In genomic region chr12:49422038-49422575, GRCh38 we compare ENCODE assay signal across 25 cellular contexts.
"Had no signal": no experiment of that assay in that cellular context is flagged by ENCODE, and none has a peak within 500 bp of the region (broad histone marks: within the 10 kb centered on the region; RNA-seq: fewer than 3 reads in every experiment).

No MANE protein-coding gene starts in this region.

- H3K4me3 ChIP-seq: esophagus muscularis mucosa, gastrocnemius medialis, lung, testis, uterus had no signal

- ATAC-seq: gastrocnemius medialis; natural killer cell; stimulated activated naive B cell treated with anti-CD40 and anti-IgM and Interleukin-4, amounts not matched to agents 10 μg/mL and 1 μg/mL and 100 μg/mL, for 72 hours had no signal

- H3K27ac Mint-ChIP-seq: activated CD4-positive, alpha-beta memory T cell treated with anti-CD3 and anti-CD28 coated beads for 36 hours; activated naive CD4-positive, alpha-beta T cell treated with anti-CD3 and anti-CD28 coated beads, Interleukin-2, amount 50 U/mL, for 24 hours; brain; natural killer cell; stimulated activated naive B cell treated with anti-CD40 and anti-IgM and Interleukin-4, amounts not matched to agents 10 μg/mL and 1 μg/mL and 100 μg/mL, for 72 hours had no signal

- H3K4me3 Mint-ChIP-seq: activated CD4-positive, alpha-beta memory T cell treated with anti-CD3 and anti-CD28 coated beads for 36 hours; activated naive CD4-positive, alpha-beta T cell treated with anti-CD3 and anti-CD28 coated beads, Interleukin-2, amount 50 U/mL, for 24 hours; brain; natural killer cell; stimulated activated naive B cell treated with anti-CD40 and anti-IgM and Interleukin-4, amounts not matched to agents 10 μg/mL and 1 μg/mL and 100 μg/mL, for 72 hours had no signal

- H3K36me3 Mint-ChIP-seq: natural killer cell had no signal

- H3K27me3 Mint-ChIP-seq: activated CD4-positive, alpha-beta memory T cell treated with anti-CD3 and anti-CD28 coated beads for 36 hours; activated naive CD4-positive, alpha-beta T cell treated with anti-CD3 and anti-CD28 coated beads, Interleukin-2, amount 50 U/mL, for 24 hours; brain; stimulated activated naive B cell treated with anti-CD40 and anti-IgM and Interleukin-4, amounts not matched to agents 10 μg/mL and 1 μg/mL and 100 μg/mL, for 72 hours had no signal

- H3K36me3 ChIP-seq: uterus had no signal

- DNase-seq: activated CD4-positive, alpha-beta memory T cell treated with anti-CD3 and anti-CD28 coated beads for 36 hours; activated CD4-positive, alpha-beta T cell treated with anti-CD3 and anti-CD28 coated beads for 48 hours; activated effector memory CD4-positive, alpha-beta T cell treated with Interleukin-2 at 50 U/mL for 16 hours; activated T-cell treated with anti-CD3 and anti-CD28 coated beads, Interleukin-2, amount 50 U/mL, for 48 hours; aorta; caudate nucleus; dermis blood vessel endothelial cell; effector CD8-positive, alpha-beta T cell; gastrocnemius medialis; head of caudate nucleus; kidney; midbrain; natural killer cell; retina; stimulated activated CD4-positive, alpha-beta T cell treated with anti-CD3 and anti-CD28 coated beads, Interleukin-2, amount 100 ng/mL, for 48 hours; stimulated activated CD8-positive, alpha-beta memory T cell treated with anti-CD3 and anti-CD28 coated beads, Interleukin-4, amount 100 ng/mL, for 48 hours; stimulated activated naive B cell treated with anti-CD40 and anti-IgM and Interleukin-4, amounts not matched to agents 10 μg/mL and 1 μg/mL and 100 μg/mL, for 72 hours; T-helper 1 cell; testis; trophoblast cell; uterus had no signal

- H3K4me1 ChIP-seq: testis, uterus had no signal

- H3K9me3 Mint-ChIP-seq: activated CD4-positive, alpha-beta memory T cell treated with anti-CD3 and anti-CD28 coated beads for 36 hours; activated naive CD4-positive, alpha-beta T cell treated with anti-CD3 and anti-CD28 coated beads, Interleukin-2, amount 50 U/mL, for 24 hours; natural killer cell; stimulated activated naive B cell treated with anti-CD40 and anti-IgM and Interleukin-4, amounts not matched to agents 10 μg/mL and 1 μg/mL and 100 μg/mL, for 72 hours had no signal

- H3K9me3 ChIP-seq: esophagus muscularis mucosa, gastrocnemius medialis, testis, uterus had no signal

- H3K27me3 ChIP-seq: esophagus muscularis mucosa, gastrocnemius medialis, testis, uterus had no signal

- H3K4me1 Mint-ChIP-seq: activated naive CD4-positive, alpha-beta T cell treated with anti-CD3 and anti-CD28 coated beads, Interleukin-2, amount 50 U/mL, for 24 hours; natural killer cell had no signal

- FAIRE-seq: kidney had no signal

- H3K27ac ChIP-seq: esophagus muscularis mucosa, gastrocnemius medialis, testis, uterus had no signal
